ENCODE assay signal across 13 cellular contexts in genomic region chr14:51869426-51870113, GRCh38. TPM values are rescaled to one million over a fixed set of nuclear protein-coding genes. Genes with fewer than 3 reads are reported as not detected.
DNase-seq lines count a peak whose midpoint lies in the region; ATAC-seq, FAIRE-seq and TF ChIP-seq lines count a peak whose summit lies in the region.
"Had no signal": no experiment of that assay in that cellular context is flagged by ENCODE, and none has a peak within 500 bp of the region (broad histone marks: within the 10 kb centered on the region; RNA-seq: fewer than 3 reads in every experiment).

No MANE protein-coding gene starts in this region.

- no peaks in the 10 kb centered on the region for H3K9me3 Mint-ChIP-seq in CD8-positive, alpha-beta T cell

- TF ChIP-seq EP300 in upper lobe of left lung (IDR thresholded peaks at IDR 0.05), result no peak

- peak overlapping the region; percentile 40 for H3K4me3 Mint-ChIP-seq in CD8-positive, alpha-beta T cell

- H3K27ac ChIP-seq in CD8-positive, alpha-beta T cell (ENCODE audit: low read depth, low read length), result no peak overlapping the region
- no peak overlapping the region for H3K27ac ChIP-seq in upper lobe of left lung
- H3K27ac ChIP-seq: coronary artery, foreskin keratinocyte had no signal

- POLR2A ChIA-PET in CD8-positive, alpha-beta T cell (lab: Charles Lee), result no interaction called here

- peak; percentile 30 for ATAC-seq in CD8-positive, alpha-beta T cell
- peak; percentile 75 to 76 for ATAC-seq in activated CD4-positive, CD25-positive, alpha-beta regulatory T cell treated with anti-CD3 and anti-CD28 coated beads, Interleukin-2, amount 50 U/mL, for 24 hours
- no peak for ATAC-seq in upper lobe of left lung (ENCODE audit: low FRiP score in 2 of 2)
- ATAC-seq: foreskin keratinocyte had no signal

- no peak for TF ChIP-seq POLR2A in upper lobe of left lung (IDR thresholded peaks at IDR 0.05)

- H3K27ac Mint-ChIP-seq in CD8-positive, alpha-beta T cell, result no peak overlapping the region

- H3K4me1 ChIP-seq in CD8-positive, alpha-beta T cell (ENCODE audit: insufficient read depth, low read length), result peaks cover 84% of the 10 kb centered on the region
- H3K4me1 ChIP-seq in upper lobe of left lung, result peaks cover 0 to 15% (median 6%) of the 10 kb centered on the region in 4 donors
- H3K4me1 ChIP-seq: foreskin keratinocyte had no signal

- peaks cover 15% of the 10 kb centered on the region for H3K36me3 Mint-ChIP-seq in CD8-positive, alpha-beta T cell

- intact Hi-C loops in CD8-positive, alpha-beta T cell (cut with DNase I, micrococcal nuclease), result loop anchor here (1.0 to 10.0 kb wide), 3 partner anchors 8 to 1035 kb away; partner anchors contain the start of genes NIN (in 1 of the 2) and STYX (in 1 of the 2)

- no peak for FAIRE-seq in urothelium cell line (lab: Jason Lieb, UNC)
- FAIRE-seq: G401.6 had no signal

- DNase-seq in CD8-positive, alpha-beta T cell, result peak in 5 of 7 experiments; percentile 26 to 60 (median 50)
- DNase-seq in activated effector memory CD4-positive, alpha-beta T cell treated with Interleukin-2 at 50 U/mL for 16 hours, result peak; percentile 43
- peak; percentile 71 for DNase-seq in stimulated activated CD4-positive, alpha-beta T cell treated with anti-CD3 and anti-CD28 coated beads, Interleukin-15, amount 100 ng/mL, for 24 hours
- DNase-seq in SKM-1 (lab: John Stamatoyannopoulos, UW; ENCODE audit: unreplicated experiment) (no peak), amniotic stem cell (lab: John Stamatoyannopoulos, UW) (no peak), upper lobe of left lung (no peak), urothelium cell line (ENCODE audit: low spot score) (no peak)
- DNase-seq: foreskin keratinocyte, occipital lobe had no signal

- no peaks in the 10 kb centered on the region for H3K9me3 ChIP-seq in CD8-positive, alpha-beta T cell (ENCODE audit: low read length)
- H3K9me3 ChIP-seq in upper lobe of left lung, result no peaks in the 10 kb centered on the region
- H3K9me3 ChIP-seq: SJSA1 had no signal

- H3K4me1 Mint-ChIP-seq in CD8-positive, alpha-beta T cell (ENCODE audit: low read depth), result peaks cover 31% of the 10 kb centered on the region

- no peaks in the 10 kb centered on the region for H3K27me3 Mint-ChIP-seq in CD8-positive, alpha-beta T cell (ENCODE audit: low read depth)

- no peaks in the 10 kb centered on the region for H3K27me3 ChIP-seq in CD8-positive, alpha-beta T cell (ENCODE audit: insufficient read depth, low read length)
- H3K27me3 ChIP-seq in upper lobe of left lung, result no peaks in the 10 kb centered on the region
- H3K27me3 ChIP-seq: foreskin keratinocyte, SJSA1 had no signal

- H3K36me3 ChIP-seq in CD8-positive, alpha-beta T cell (ENCODE audit: insufficient read depth, low read length), result no peaks in the 10 kb centered on the region
- H3K36me3 ChIP-seq in upper lobe of left lung, result no peaks in the 10 kb centered on the region
- H3K36me3 ChIP-seq: SJSA1 had no signal

- no peak overlapping the region for H3K4me3 ChIP-seq in CD8-positive, alpha-beta T cell (ENCODE audit: low read depth, low read length)
- no peak overlapping the region for H3K4me3 ChIP-seq in upper lobe of left lung
- H3K4me3 ChIP-seq: coronary artery, SJSA1 had no signal

- no peak for TF ChIP-seq CTCF in CD8-positive, alpha-beta T cell (IDR thresholded peaks at IDR 0.05)
- no peak for TF ChIP-seq CTCF in upper lobe of left lung (IDR thresholded peaks at IDR 0.05)

- CTCF ChIA-PET in CD8-positive, alpha-beta T cell (lab: Charles Lee), result interaction anchor here (1.1 kb wide), 1 partner anchor 109 kb away, joined by 4 read pairs; no protein-coding TSS in a partner anchor

- 87 to 91% methylated on average over 9 of the region's 9 CpGs for WGBS in upper lobe of left lung, 2 donors

RNA-seq across cellular contexts. Expression of gene GNG2, which starts 9.2 kb away (rescaled TPM):
- 100 to 1,000 TPM; 166 to 169 TPM for total RNA-seq in CD8-positive, alpha-beta T cell
- 10 to 100 TPM in 3 of 6 donors, 1 to 10 TPM in 3; 4.2 to 29.0 (median 10.1) TPM for total RNA-seq in upper lobe of left lung

Comparison
In these comparisons a context has a peak if more than half of its experiments do, and no peak if none do; other contexts are left out.
1. ATAC-seq: peak in CD8-positive, alpha-beta T cell (single experiment) and activated CD4-positive, CD25-positive, alpha-beta regulatory T cell treated with anti-CD3 and anti-CD28 coated beads, Interleukin-2, amount 50 U/mL, for 24 hours (2 of 2); none in upper lobe of left lung (0 of 2).
2. DNase-seq: peak in CD8-positive, alpha-beta T cell (5 of 7), activated effector memory CD4-positive, alpha-beta T cell treated with Interleukin-2 at 50 U/mL for 16 hours (single experiment) and stimulated activated CD4-positive, alpha-beta T cell treated with anti-CD3 and anti-CD28 coated beads, Interleukin-15, amount 100 ng/mL, for 24 hours (single experiment); none in SKM-1 (single experiment), amniotic stem cell (single experiment), upper lobe of left lung (0 of 2) and urothelium cell line (single experiment).
3. RNA of gene GNG2, which starts 9.2 kb away (total RNA-seq): 166 to 169 TPM in CD8-positive, alpha-beta T cell; 4.2 to 29.0 TPM in upper lobe of left lung; every median in the first group is over 4 times any median in the second.